ENCODE assay signal across 1 cellular context in genomic region chr7:7563813-7564212, GRCh38.
TF ChIP-seq lines count a peak whose summit lies in the region.

No MANE protein-coding gene starts in this region.

TF ChIP-seq in K562, 482 proteins besides CTCF, POLR2A, EP300 and RAD21:
- TF ChIP-seq ZNF668 (CRISPR knock-in tag; IDR thresholded peaks at IDR 0.05) = no peak
- no peak for TF ChIP-seq RBM14 (IDR thresholded peaks at IDR 0.05; ENCODE audit: borderline replicate concordance, insufficient read depth, low read depth, low read length)
- TF ChIP-seq BRD4 (IDR thresholded peaks at IDR 0.05) = no peak
- TF ChIP-seq RB1 (IDR thresholded peaks at IDR 0.05; ENCODE audit: low read depth) = no peak
- no peak for TF ChIP-seq SMARCB1 (IDR thresholded peaks at IDR 0.05; ENCODE audit: insufficient read length, low read depth)
